In the genomic region with DNA sequence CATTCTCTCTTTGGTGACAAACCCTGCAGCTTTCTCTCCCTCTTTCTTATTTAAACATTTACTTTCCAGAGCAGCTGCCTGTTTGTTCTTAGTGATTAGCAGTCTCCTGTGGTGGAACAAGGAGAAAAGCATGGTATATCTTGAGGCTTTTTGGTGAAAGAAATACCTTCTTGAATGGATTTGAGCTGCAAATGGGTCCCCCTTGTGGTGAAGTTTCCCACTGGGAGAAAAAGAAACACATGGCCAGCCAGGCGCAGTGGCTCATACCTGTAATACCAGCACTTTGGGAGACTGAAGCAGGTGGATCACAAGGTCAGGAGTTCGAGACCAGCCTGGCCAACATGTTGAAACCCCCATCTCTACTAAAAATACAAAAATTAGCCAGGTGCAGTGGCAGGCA, we compare ENCODE assay signal across 11 cellular contexts. TPM values are rescaled to one million over a fixed set of nuclear protein-coding genes. Genes with fewer than 3 reads are reported as not detected.
DNase-seq lines count a peak whose midpoint lies in the region; ATAC-seq, FAIRE-seq and TF ChIP-seq lines count a peak whose summit lies in the region.
"Had no signal": no experiment of that assay in that cellular context is flagged by ENCODE, and none has a peak within 500 bp of the region (broad histone marks: within the 10 kb centered on the region; RNA-seq: fewer than 3 reads in every experiment).

No MANE protein-coding gene starts in this region.

- H3K27me3 ChIP-seq in DND-41 (ENCODE audit: insufficient read depth, low read length, poor library complexity) = peaks cover 8% of the 10 kb centered on the region
- no peaks in the 10 kb centered on the region for H3K27me3 ChIP-seq in HUES48 (ENCODE audit: control insufficient read depth, insufficient read depth, low read length)
- H3K27me3 ChIP-seq in astrocyte (ENCODE audit: insufficient read depth, low read length) = no peaks in the 10 kb centered on the region
- no peaks in the 10 kb centered on the region for H3K27me3 ChIP-seq in mesenchymal stem cell (ENCODE audit: control insufficient read depth in 1 of 2, insufficient read depth in 1 of 2, low read length in 2 of 2)
- no peaks in the 10 kb centered on the region for H3K27me3 ChIP-seq in neuronal stem cell (ENCODE audit: control insufficient read depth in 3 of 3, insufficient read depth in 3 of 3, low read depth in 1 of 3, low read length in 3 of 3)

- no peak overlapping the region for H3K27ac Mint-ChIP-seq in astrocyte (ENCODE audit: unreplicated experiment)

- H2BK12ac ChIP-seq in mesenchymal stem cell (ENCODE audit: low read length in 2 of 2) = no peak overlapping the region
- H2BK12ac ChIP-seq in neuronal stem cell (ENCODE audit: low read length) = no peak overlapping the region

- H3K9ac ChIP-seq in DND-41 (ENCODE audit: low read depth, low read length) = no peak overlapping the region
- no peak overlapping the region for H3K9ac ChIP-seq in HUES48 (ENCODE audit: low read depth, low read length)
- H3K9ac ChIP-seq in astrocyte (ENCODE audit: low read length) = no peak overlapping the region
- H3K9ac ChIP-seq in mesenchymal stem cell (ENCODE audit: low read length) = no peak overlapping the region
- H3K9ac ChIP-seq in neuronal stem cell (ENCODE audit: low read depth, low read length, poor library complexity) = no peak overlapping the region

- no peak overlapping the region for H2BK5ac ChIP-seq in mesenchymal stem cell (ENCODE audit: low read depth, low read length, poor library complexity, severe bottlenecking)
- H2BK5ac ChIP-seq in neuronal stem cell (ENCODE audit: low read length) = no peak overlapping the region

- no peaks in the 10 kb centered on the region for H3K27me3 Mint-ChIP-seq in astrocyte (ENCODE audit: low read depth, unreplicated experiment)

- H3K79me1 ChIP-seq in mesenchymal stem cell (replicated peaks; ENCODE audit: low read length, poor library complexity, severe bottlenecking) (no peaks in the 10 kb centered on the region), neuronal stem cell (ENCODE audit: low read depth, low read length) (no peaks in the 10 kb centered on the region)

- H2BK15ac ChIP-seq in mesenchymal stem cell (ENCODE audit: low read depth, poor library complexity, severe bottlenecking) = no peak overlapping the region
- no peak overlapping the region for H2BK15ac ChIP-seq in neuronal stem cell (ENCODE audit: low read length)

- no peaks in the 10 kb centered on the region for H3K4me1 Mint-ChIP-seq in astrocyte (ENCODE audit: low read depth, unreplicated experiment)

- H3K23ac ChIP-seq in mesenchymal stem cell (ENCODE audit: low read length in 2 of 2) (no peak overlapping the region), neuronal stem cell (ENCODE audit: low read depth, low read length, poor library complexity) (no peak overlapping the region)

- no peak for ATAC-seq in DND-41 (ENCODE audit: insufficient read depth, low read depth)
- no peak for ATAC-seq in GM18520 (IDR thresholded peaks at IDR 0.05; ENCODE audit: unreplicated experiment)
- no peak for ATAC-seq in GM19035 (IDR thresholded peaks at IDR 0.05; ENCODE audit: unreplicated experiment)

- H2AFZ ChIP-seq in DND-41 (ENCODE audit: low read depth, low read length) (no peak overlapping the region), astrocyte (ENCODE audit: low read depth, low read length) (no peak overlapping the region), mesenchymal stem cell (ENCODE audit: low read depth, low read length) (no peak overlapping the region), neuronal stem cell (ENCODE audit: low read length) (no peak overlapping the region)

- DNase-seq in DND-41 = peak; percentile 8
- DNase-seq in astrocyte (ENCODE audit: low read depth) = no peak
- DNase-seq in mesenchymal stem cell = peak; percentile 45
- no peak for DNase-seq in NCI-H345 treated with DMSO at 0.1 percent for 48 hours (lab: John Stamatoyannopoulos, UW; ENCODE audit: unreplicated experiment)
- no peak for DNase-seq in neuronal stem cell (ENCODE audit: low spot score)
- DNase-seq: NCI-H69, posterior cingulate gyrus had no signal

- FAIRE-seq in astrocyte (lab: Jason Lieb, UNC) = no peak
- FAIRE-seq: frontal cortex had no signal

- no peaks in the 10 kb centered on the region for H4K20me1 ChIP-seq in DND-41 (ENCODE audit: insufficient read depth, low read length)
- H4K20me1 ChIP-seq in astrocyte (ENCODE audit: insufficient read depth, low read length) = no peaks in the 10 kb centered on the region

- WGBS in mesenchymal stem cell = 83% methylated on average over 2 of the region's 2 CpGs
- WGBS in neuronal stem cell (ENCODE audit: extremely low coverage in 2 of 2, insufficient read length in 2 of 2, insufficient replicate concordance in 1 of 2), 2 donors = no CpG with 5 or more reads among the region's 2 CpGs

- H3K4ac ChIP-seq in mesenchymal stem cell (ENCODE audit: low read depth in 1 of 2, low read length in 2 of 2) (no peak overlapping the region), neuronal stem cell (ENCODE audit: low read length) (no peak overlapping the region)

- H3K36me3 ChIP-seq in DND-41 (ENCODE audit: insufficient read depth, low read length) (no peaks in the 10 kb centered on the region), HUES48 (ENCODE audit: control insufficient read depth, insufficient read depth, low read length) (no peaks in the 10 kb centered on the region), astrocyte (ENCODE audit: insufficient read depth, low read length) (no peaks in the 10 kb centered on the region), mesenchymal stem cell (ENCODE audit: control insufficient read depth in 1 of 2, insufficient read depth in 2 of 2, low read depth in 1 of 2, low read length in 2 of 2) (no peaks in the 10 kb centered on the region), neuronal stem cell (replicated peaks in 1 of 2; ENCODE audit: control insufficient read depth in 2 of 2, insufficient read depth in 2 of 2, low read length in 2 of 2) (no peaks in the 10 kb centered on the region)

- H3K4me2 ChIP-seq in DND-41 (ENCODE audit: insufficient read depth, low read length) (no peak overlapping the region), astrocyte (ENCODE audit: low read length) (no peak overlapping the region), mesenchymal stem cell (ENCODE audit: low read length, poor library complexity, severe bottlenecking) (no peak overlapping the region), neuronal stem cell (ENCODE audit: insufficient read depth, low read length, poor library complexity, severe bottlenecking) (no peak overlapping the region)

- H3K4me1 ChIP-seq in DND-41 (ENCODE audit: insufficient read depth, low read length) (no peaks in the 10 kb centered on the region), HUES48 (ENCODE audit: control insufficient read depth, insufficient read depth, low read length) (peaks cover 8% of the 10 kb centered on the region; the same call in 1 of the 2 replicates), astrocyte (ENCODE audit: insufficient read depth, low read length) (no peaks in the 10 kb centered on the region), mesenchymal stem cell (ENCODE audit: control insufficient read depth, insufficient read depth, low read depth, low read length) (no peaks in the 10 kb centered on the region), neuronal stem cell (ENCODE audit: control insufficient read depth in 2 of 2, insufficient read depth in 1 of 2, low read depth in 1 of 2, low read length in 2 of 2) (no peaks in the 10 kb centered on the region)

- H4K91ac ChIP-seq in mesenchymal stem cell (ENCODE audit: low read length) (no peak overlapping the region), neuronal stem cell (ENCODE audit: low read depth, low read length, poor library complexity) (no peak overlapping the region)

- H3K79me2 ChIP-seq in DND-41 (ENCODE audit: insufficient read depth, low read length) (no peaks in the 10 kb centered on the region), astrocyte (ENCODE audit: insufficient read depth, low read length) (no peaks in the 10 kb centered on the region)

- TF ChIP-seq CTCF in DND-41 (IDR thresholded peaks at IDR 0.05; ENCODE audit: borderline replicate concordance, extremely low read depth, low read length, poor library complexity, severe bottlenecking) (peak; percentile 45), astrocyte (IDR thresholded peaks at IDR 0.05; ENCODE audit: insufficient read depth, low read depth, low read length) (peak; percentile 36)

- no peak overlapping the region for H3K4me3 Mint-ChIP-seq in astrocyte (ENCODE audit: unreplicated experiment)

- H3K18ac ChIP-seq in mesenchymal stem cell (ENCODE audit: low read depth in 1 of 2, low read length in 2 of 2) = no peak overlapping the region
- H3K18ac ChIP-seq in neuronal stem cell (ENCODE audit: low read length) = no peak overlapping the region

- H2BK120ac ChIP-seq in mesenchymal stem cell (ENCODE audit: low read depth, low read length) = no peak overlapping the region
- H2BK120ac ChIP-seq in neuronal stem cell (ENCODE audit: low read depth, low read length) = no peak overlapping the region

- no peak overlapping the region for H3K14ac ChIP-seq in mesenchymal stem cell (ENCODE audit: low read length in 2 of 2)
- no peak overlapping the region for H3K14ac ChIP-seq in neuronal stem cell (ENCODE audit: low read length)

- no peak overlapping the region for H3K27ac ChIP-seq in DND-41 (ENCODE audit: low read length)
- peak overlapping the region; percentile 43 for H3K27ac ChIP-seq in HUES48 (ENCODE audit: low read depth, low read length)
- no peak overlapping the region for H3K27ac ChIP-seq in astrocyte (ENCODE audit: low read depth, low read length)
- no peak overlapping the region for H3K27ac ChIP-seq in mesenchymal stem cell (ENCODE audit: low read length, poor library complexity, severe bottlenecking)
- H3K27ac ChIP-seq in neuronal stem cell (replicated peaks; ENCODE audit: low read length) = no peak overlapping the region

- no peak overlapping the region for H3K4me3 ChIP-seq in DND-41 (ENCODE audit: low read depth in 1 of 2, low read length in 2 of 2)
- no peak overlapping the region for H3K4me3 ChIP-seq in HUES48 (ENCODE audit: low read depth, low read length)
- H3K4me3 ChIP-seq in astrocyte (ENCODE audit: insufficient read depth, low read depth, low read length) = no peak overlapping the region
- no peak overlapping the region for H3K4me3 ChIP-seq in mesenchymal stem cell (ENCODE audit: insufficient read depth in 1 of 2, low read depth in 1 of 2, low read length in 2 of 2)
- no peak overlapping the region for H3K4me3 ChIP-seq in neuronal stem cell (ENCODE audit: low read length in 2 of 2)

- no peaks in the 10 kb centered on the region for H3K36me3 Mint-ChIP-seq in astrocyte (ENCODE audit: low read depth, unreplicated experiment)

- peaks cover 1% of the 10 kb centered on the region for H3K9me3 Mint-ChIP-seq in astrocyte (ENCODE audit: unreplicated experiment)

- no peak overlapping the region for H2AK5ac ChIP-seq in mesenchymal stem cell (ENCODE audit: low read length, severe bottlenecking)
- H2AK5ac ChIP-seq in neuronal stem cell (ENCODE audit: low read depth, low read length) = no peak overlapping the region

- H4K8ac ChIP-seq in mesenchymal stem cell (ENCODE audit: low read length) (no peak overlapping the region), neuronal stem cell (ENCODE audit: low read depth, low read length) (no peak overlapping the region)

- no peaks in the 10 kb centered on the region for H3K9me3 ChIP-seq in DND-41 (ENCODE audit: insufficient read depth, low read length, severe bottlenecking)
- no peaks in the 10 kb centered on the region for H3K9me3 ChIP-seq in HUES48 (ENCODE audit: control insufficient read depth, insufficient read depth, low read length)
- H3K9me3 ChIP-seq in astrocyte (ENCODE audit: insufficient read depth, low read depth, low read length) = no peaks in the 10 kb centered on the region
- no peaks in the 10 kb centered on the region for H3K9me3 ChIP-seq in mesenchymal stem cell (ENCODE audit: control insufficient read depth, low read length)
- no peaks in the 10 kb centered on the region for H3K9me3 ChIP-seq in neuronal stem cell (replicated peaks in 1 of 2; ENCODE audit: control insufficient read depth in 2 of 2, insufficient read depth in 1 of 2, low read depth in 1 of 2, low read length in 2 of 2)

RNA-seq across cellular contexts. Expression of gene ACP3, which starts 48.3 kb away (rescaled TPM):
- not detected in 2 replicates for total RNA-seq in astrocyte
- polyA plus RNA-seq in mesenchymal stem cell (2013, experiment 1 of 2) = 2.8 TPM
- polyA plus RNA-seq in mesenchymal stem cell (2013, experiment 2 of 2) = 3.4 TPM
- polyA plus RNA-seq in neuronal stem cell (2013, experiment 1 of 2) = 0.08 TPM
- 0.07 TPM for polyA plus RNA-seq in neuronal stem cell (2013, experiment 2 of 2)
- total RNA-seq: frontal cortex had no signal

Comparison
In these comparisons a context has a peak if more than half of its experiments do, and no peak if none do; other contexts are left out.
1. DNase-seq: peak in DND-41 (single experiment) and mesenchymal stem cell (single experiment); none in astrocyte (single experiment), NCI-H345 treated with DMSO at 0.1 percent for 48 hours (single experiment) and neuronal stem cell (single experiment).